Comparison of ENCODE assay signal across 1 cellular context in the genomic region with DNA sequence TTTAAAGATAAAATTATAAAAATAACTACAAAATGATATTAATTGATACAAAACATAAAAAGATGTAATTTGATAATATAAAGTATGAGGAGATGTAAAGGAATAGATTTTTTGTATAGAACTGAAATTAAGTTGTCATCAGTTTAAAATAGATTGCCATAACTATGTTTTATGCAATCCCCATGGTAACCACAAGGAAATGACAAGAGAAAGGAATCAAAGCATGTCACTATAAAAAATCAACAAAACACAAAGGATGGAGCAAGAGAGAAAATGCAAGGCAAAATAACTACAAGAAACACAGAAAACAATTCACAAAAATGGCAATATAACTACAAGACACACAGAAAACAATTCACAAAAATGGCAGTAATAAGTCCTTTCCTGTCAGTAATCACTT.
TF ChIP-seq lines count a peak whose summit lies in the region.

No MANE protein-coding gene starts in this region.

TF ChIP-seq in HepG2, 621 proteins besides CTCF, POLR2A, EP300 and RAD21:
- TF ChIP-seq AGO1 (IDR thresholded peaks at IDR 0.05; ENCODE audit: low read depth, low read length, poor library complexity, severe bottlenecking) (no peak), TRIM24 (CRISPR knock-in tag; IDR thresholded peaks at IDR 0.05) (no peak), HOXA5 (CRISPR knock-in tag; IDR thresholded peaks at IDR 0.05) (no peak), ZNF230 (CRISPR knock-in tag; IDR thresholded peaks at IDR 0.05) (no peak), ZNF513 (CRISPR knock-in tag; conservative IDR thresholded peaks at IDR 0.05) (no peak), HMGA1 (CRISPR knock-in tag; conservative IDR thresholded peaks at IDR 0.05) (no peak), ZNF792 (CRISPR knock-in tag; IDR thresholded peaks at IDR 0.05) (no peak), ZSCAN30 (CRISPR knock-in tag; IDR thresholded peaks at IDR 0.05) (no peak), ATF2 (CRISPR knock-in tag; IDR thresholded peaks at IDR 0.05) (no peak), ZSCAN12 (CRISPR knock-in tag; IDR thresholded peaks at IDR 0.05) (no peak), EHMT2 (IDR thresholded peaks at IDR 0.05; ENCODE audit: borderline replicate concordance, low read depth, low read length) (no peak), RBM39 (IDR thresholded peaks at IDR 0.05; ENCODE audit: low read depth, low read length, poor library complexity, severe bottlenecking) (no peak)
- TF ChIP-seq, protein P1, sequence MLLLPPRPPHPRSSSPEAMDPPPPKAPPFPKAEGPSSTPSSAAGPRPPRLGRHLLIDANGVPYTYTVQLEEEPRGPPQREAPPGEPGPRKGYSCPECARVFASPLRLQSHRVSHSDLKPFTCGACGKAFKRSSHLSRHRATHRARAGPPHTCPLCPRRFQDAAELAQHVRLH (CRISPR knock-in tag; IDR thresholded peaks at IDR 0.05; ENCODE audit: borderline replicate concordance, low read depth), result no peak
